In the genomic region with DNA sequence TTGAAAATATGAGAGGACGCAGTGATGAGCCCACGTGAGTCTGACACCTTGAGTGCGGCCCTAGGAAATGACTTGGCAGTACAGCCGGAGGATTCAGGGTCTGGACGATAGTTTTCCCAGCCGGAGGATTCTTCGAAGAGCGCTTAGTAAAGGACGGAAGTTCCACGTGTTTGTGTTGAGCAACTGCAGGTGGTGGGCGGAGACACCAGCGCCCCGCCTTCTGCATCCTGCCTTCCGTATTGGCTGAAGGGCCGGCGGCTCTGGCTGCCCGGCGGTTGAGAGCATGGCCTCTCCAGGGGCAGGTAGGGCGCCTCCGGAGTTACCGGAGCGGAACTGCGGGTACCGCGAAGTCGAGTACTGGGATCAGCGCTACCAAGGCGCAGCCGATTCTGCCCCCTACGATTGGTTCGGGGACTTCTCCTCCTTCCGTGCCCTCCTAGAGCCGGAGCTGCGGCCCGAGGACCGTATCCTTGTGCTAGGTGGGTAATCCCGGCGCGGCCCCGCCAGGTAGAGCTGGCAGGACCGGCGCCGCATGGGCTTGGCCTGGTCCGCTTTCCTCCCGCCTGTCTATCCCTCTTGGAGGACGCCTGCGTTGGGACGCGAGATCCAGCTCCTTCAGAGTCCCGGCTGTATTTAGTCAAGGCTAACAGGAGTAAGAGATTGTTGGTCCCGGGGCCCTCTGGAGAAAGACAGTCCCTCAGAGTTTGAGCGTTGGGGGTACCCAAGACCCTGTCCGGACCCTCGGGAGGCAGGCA, we compare ENCODE assay signal across 8 cellular contexts. TPM values are rescaled to one million over a fixed set of nuclear protein-coding genes. Genes with fewer than 3 reads are reported as not detected.
DNase-seq lines count a peak whose midpoint lies in the region; ATAC-seq, FAIRE-seq and TF ChIP-seq lines count a peak whose summit lies in the region.

EEF1AKMT4 (plus strand) TSS at position 261 of the 755 bp plus-strand sequence; CDS start at position 284, 23 bp downstream.

- H4K20me1 ChIP-seq in BLaER1, result peaks cover 67% of the 10 kb centered on the region

- peak; percentile 49 for TF ChIP-seq CTCF in colonic mucosa (IDR thresholded peaks at IDR 0.05)

- H3K4me3 ChIP-seq in BLaER1 (peak within 1 kb of the TSS; percentile 85), colonic mucosa (peak within 1 kb of the TSS; percentile 96)

- peak; percentile 88 for FAIRE-seq in GM19239 (lab: Jason Lieb, UNC)

- H3K36me3 ChIP-seq in BLaER1 (peaks cover 20% of the 10 kb centered on the region), colonic mucosa (no peaks in the 10 kb centered on the region)

- peak within 1 kb of the TSS; percentile 92 for H3K9ac ChIP-seq in BLaER1
- peak within 1 kb of the TSS; percentile 75 to 100 for H3K9ac ChIP-seq in colonic mucosa (ENCODE audit: low read depth in 2 of 2, low read length in 2 of 2)

- peaks cover 23% of the 10 kb centered on the region for H3K4me1 ChIP-seq in BLaER1
- peaks cover 5% of the 10 kb centered on the region for H3K4me1 ChIP-seq in colonic mucosa

- intact Hi-C loops in colonic mucosa (cut with DNase I) (no loop called here), left colon (cut with DNase I, micrococcal nuclease) (loop anchor here in 1 of 2 donors (10.0 kb wide), 1 partner anchor 115 kb away; the partner anchor contains the start of gene EIF2B5)

- H3K9me3 ChIP-seq in BLaER1, result no peaks in the 10 kb centered on the region
- H3K9me3 ChIP-seq in colonic mucosa, result no peaks in the 10 kb centered on the region

- ATAC-seq in HG03457 (IDR thresholded peaks at IDR 0.05; ENCODE audit: unreplicated experiment), result peak; percentile 84
- peak; percentile 96 for ATAC-seq in left colon

- peak; percentile 92 for DNase-seq in GM19239 (ENCODE audit: insufficient read length, low spot score)
- peak; percentile 99 to 100 for DNase-seq in NCI-H524 (lab: John Stamatoyannopoulos, UW)
- DNase-seq in activated CD4-positive, alpha-beta T cell treated with anti-CD3 and anti-CD28 coated beads for 48 hours, result peak; percentile 98
- peak; percentile 97 for DNase-seq in colonic mucosa
- DNase-seq in left colon, result peak; percentile 97
- DNase-seq in stimulated activated CD4-positive, alpha-beta T cell treated with anti-CD3 and anti-CD28 coated beads, Interleukin-1b, Interleukin-23, amount 100 ng/mL, for 48 hours, result peak; percentile 98

- peak within 1 kb of the TSS; percentile 95 for H3K27ac ChIP-seq in BLaER1
- H3K27ac ChIP-seq in colonic mucosa, result peak within 1 kb of the TSS; percentile 85

- peak within 1 kb of the TSS; percentile 88 for H3K4me2 ChIP-seq in BLaER1

- H3K27me3 ChIP-seq in BLaER1 (no peaks in the 10 kb centered on the region), colonic mucosa (no peaks in the 10 kb centered on the region)

RNA-seq across cellular contexts. Expression of gene EEF1AKMT4, which starts in this region (rescaled TPM):
- total RNA-seq in colonic mucosa (10 to 100 TPM in 1 of 2 donors, 1 to 10 TPM in 1; 4.1 to 11.7 TPM), left colon (1 to 10 TPM; 3.5 to 5.3 TPM)

Comparison
In these comparisons a context has a peak if more than half of its experiments do, and no peak if none do; other contexts are left out.
1. Peak in every context shown above with its lines: DNase-seq, ATAC-seq, H3K4me3 ChIP-seq and H3K27ac ChIP-seq.